ENCODE assay signal across 35 cellular contexts in the genomic region with DNA sequence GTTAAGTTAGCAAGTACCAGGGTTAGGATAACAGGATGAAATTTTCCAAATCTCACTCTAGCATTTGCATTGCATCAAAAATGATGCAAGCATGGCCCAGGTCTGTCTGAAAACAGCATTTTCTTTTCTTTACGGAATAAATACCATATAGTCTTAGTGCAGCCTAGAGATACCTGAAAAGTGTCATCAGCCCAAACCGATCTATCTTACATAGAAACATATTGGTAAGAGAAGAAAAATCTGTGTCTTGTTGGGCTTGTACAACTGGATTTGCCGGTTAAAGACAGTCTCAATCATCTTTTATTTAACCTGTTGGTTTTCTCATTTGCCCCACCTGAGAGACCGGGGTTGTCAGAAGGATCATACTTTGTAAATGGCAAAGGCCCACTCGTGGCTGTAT.
"Had no signal": no experiment of that assay in that cellular context is flagged by ENCODE, and none has a peak within 500 bp of the region (broad histone marks: within the 10 kb centered on the region; RNA-seq: fewer than 3 reads in every experiment).

No MANE protein-coding gene starts in this region.

- H3K27ac ChIP-seq: KMS-11 had no signal

- H3K27me3 ChIP-seq: MG63 had no signal

- H3K4me3 ChIP-seq: MG63 had no signal

- H3K9ac ChIP-seq: KMS-11 had no signal

- H3K4me2 ChIP-seq: KMS-11 had no signal

- H3K36me3 ChIP-seq: MG63 had no signal

- H3K9me3 ChIP-seq: MG63 had no signal

- DNase-seq: Karpas-422, Kasumi-1, KG1, MG63, MM.1S, MV-4-11, NCI-H1048, NCI-H1092, NCI-H1092 treated with DMSO at 0.1 percent for 48 hours, NCI-H1105, NCI-H1105 treated with DMSO at 0.1 percent for 48 hours, NCI-H1417, NCI-H1417 treated with DMSO at 0.1 percent for 48 hours, NCI-H1436, NCI-H1436 treated with DMSO at 0.1 percent for 48 hours, NCI-H146, NCI-H1694, NCI-H1694 treated with DMSO at 0.1 percent for 48 hours, NCI-H187, NCI-H187 treated with DMSO at 0.1 percent for 48 hours, NCI-H1930, NCI-H2029, NCI-H2029 treated with DMSO at 0.1 percent for 48 hours, NCI-H2081, NCI-H2081 treated with DMSO at 0.1 percent for 48 hours, NCI-H2107, NCI-H2171, NCI-H2171 treated with DMSO at 0.1 percent for 48 hours, NCI-H2227 treated with DMSO at 0.1 percent for 48 hours, NCI-H226, NCI-H345, NCI-H446, NCI-H446 treated with DMSO at 0.1 percent for 48 hours, NCI-H510A had no signal
